Comparison of ENCODE assay signal across 8 cellular contexts in the genomic region with DNA sequence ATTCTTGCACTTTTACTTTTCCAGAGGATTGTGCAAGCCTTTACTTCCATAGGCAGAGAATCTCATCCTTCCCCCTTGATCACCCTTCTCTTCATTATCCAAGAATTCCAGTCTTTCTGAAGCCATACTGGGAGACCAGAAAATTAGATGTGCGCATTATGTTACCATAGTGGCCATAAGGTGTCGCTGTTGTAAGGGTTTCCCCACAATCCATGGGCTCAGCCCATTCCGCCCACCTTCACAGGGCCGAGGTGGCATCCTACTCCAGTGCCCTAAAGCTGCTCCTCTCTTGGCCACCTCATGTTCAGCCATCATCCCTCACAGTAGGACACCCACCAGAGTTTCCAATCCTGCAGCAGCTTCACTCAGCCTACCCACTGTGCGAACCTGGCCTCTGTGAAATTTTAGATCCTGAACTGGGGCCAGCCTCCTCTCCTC. TPM values are rescaled to one million over a fixed set of nuclear protein-coding genes. Genes with fewer than 3 reads are reported as not detected.
A peak's percentile ranks its signal among the peaks of the same experiment; 100 is the strongest.
DNase-seq lines count a peak whose midpoint lies in the region; ATAC-seq, FAIRE-seq and TF ChIP-seq lines count a peak whose summit lies in the region.

No MANE protein-coding gene starts in this region.

- H3K27ac ChIP-seq in GM23248, result no peak overlapping the region
- no peak overlapping the region for H3K27ac ChIP-seq in endothelial cell of umbilical vein (ENCODE audit: insufficient read depth, low read depth, low read length)

- peaks cover 39% of the 10 kb centered on the region for H3K4me1 ChIP-seq in GM23248 (ENCODE audit: insufficient read depth)
- H3K4me1 ChIP-seq in endothelial cell of umbilical vein (ENCODE audit: control insufficient read depth, extremely low read depth, insufficient read depth, low read length), result no peaks in the 10 kb centered on the region

- no peak overlapping the region for H3K9ac ChIP-seq in GM23248
- H3K9ac ChIP-seq in endothelial cell of umbilical vein (replicated peaks; ENCODE audit: extremely low read depth, insufficient read depth, low read length), result no peak overlapping the region

- H3K9me3 ChIP-seq in GM23248 (ENCODE audit: low read depth) (no peaks in the 10 kb centered on the region), endothelial cell of umbilical vein (replicated peaks; ENCODE audit: control insufficient read depth, insufficient read depth, low read length) (no peaks in the 10 kb centered on the region)

- no peaks in the 10 kb centered on the region for H3K27me3 ChIP-seq in GM23248 (replicated peaks; ENCODE audit: insufficient read depth)
- no peaks in the 10 kb centered on the region for H3K27me3 ChIP-seq in endothelial cell of umbilical vein (ENCODE audit: control insufficient read depth in 2 of 2, insufficient read depth in 2 of 2, low read length in 2 of 2)

- peaks cover 62% of the 10 kb centered on the region for H3K36me3 ChIP-seq in GM23248 (ENCODE audit: low read depth)
- peaks cover 21 to 55% of the 10 kb centered on the region in 2 experiments for H3K36me3 ChIP-seq in endothelial cell of umbilical vein (ENCODE audit: control insufficient read depth in 2 of 2, extremely low read depth in 1 of 2, insufficient read depth in 2 of 2, low read length in 2 of 2)

- H2AFZ ChIP-seq in GM23248 (no peak overlapping the region), endothelial cell of umbilical vein (ENCODE audit: low read depth, low read length) (no peak overlapping the region)

- in situ Hi-C loops in GM23248 (cut with MboI), result loop anchor here (5.0 kb wide), 1 partner anchor 277 kb away; no protein-coding TSS in a partner anchor

- peaks cover 65% of the 10 kb centered on the region for H3F3A ChIP-seq in GM23248 (ENCODE audit: insufficient read depth)

- H3K36me3 Mint-ChIP-seq in CD14-positive monocyte, result peaks cover 53 to 74% of the 10 kb centered on the region in 2 donors
- peaks cover 7% of the 10 kb centered on the region for H3K36me3 Mint-ChIP-seq in natural killer cell

- H3K4me3 ChIP-seq in GM23248, result no peak overlapping the region
- no peak overlapping the region for H3K4me3 ChIP-seq in endothelial cell of umbilical vein (replicated peaks in 1 of 3; ENCODE audit: insufficient read depth in 1 of 3, low read depth in 1 of 3, low read length in 3 of 3)

- H3K4me1 Mint-ChIP-seq in CD14-positive monocyte (peaks cover 63% of the 10 kb centered on the region), natural killer cell (peaks cover 31 to 44% of the 10 kb centered on the region in 2 donors)

- peak; percentile 66 for FAIRE-seq in endothelial cell of umbilical vein (lab: Jason Lieb, UNC)

- CTCF ChIA-PET in endothelial cell of umbilical vein (lab: Charles Lee), result interaction anchor here (0.9 to 7.4 kb wide), 8 partner anchors 10 to 274 kb away, joined by 3 to 109 read pairs (median 10); no protein-coding TSS in a partner anchor

- intact Hi-C loops in CD14-positive monocyte (cut with micrococcal nuclease), result loop anchor here (2.0 to 5.0 kb wide), 5 partner anchors 92 to 272 kb away; no protein-coding TSS in a partner anchor
- intact Hi-C loops in endothelial cell of umbilical vein (cut with micrococcal nuclease), result loop anchor here (1.0 kb wide), 3 partner anchors 69 to 274 kb away; no protein-coding TSS in a partner anchor
- intact Hi-C loops in natural killer cell (cut with micrococcal nuclease), result no loop called here

- no peak for TF ChIP-seq POLR2A in endothelial cell of umbilical vein (IDR thresholded peaks at IDR 0.05; ENCODE audit: low read depth, low read length)

- H3K79me2 ChIP-seq in GM23248 (ENCODE audit: insufficient read depth) (peaks cover 81% of the 10 kb centered on the region), endothelial cell of umbilical vein (ENCODE audit: control insufficient read depth, insufficient read depth, low read length) (peaks cover 8% of the 10 kb centered on the region)

- H3K9me3 Mint-ChIP-seq in CD14-positive monocyte, result no peaks in the 10 kb centered on the region
- no peaks in the 10 kb centered on the region for H3K9me3 Mint-ChIP-seq in natural killer cell

- H4K20me1 ChIP-seq in GM23248 (ENCODE audit: insufficient read depth) (no peaks in the 10 kb centered on the region; the same call in 1 of the 2 replicates), endothelial cell of umbilical vein (replicated peaks; ENCODE audit: control insufficient read depth, extremely low read depth, insufficient read depth, low read length) (no peaks in the 10 kb centered on the region)

- H3K27ac Mint-ChIP-seq in CD14-positive monocyte (peak overlapping the region; percentile 70 to 90 (median 79)), natural killer cell (peak overlapping the region; percentile 50 to 60)

- H3K9me1 ChIP-seq in endothelial cell of umbilical vein (replicated peaks; ENCODE audit: control insufficient read depth, extremely low read depth, insufficient read depth, low read length), result no peaks in the 10 kb centered on the region

- WGBS in GM23248 (ENCODE audit: low coverage in 1 of 2, low lambda C conversion rate in 2 of 2, missing lambda C conversion rate in 2 of 2), 2 experiments, result 47 to 59% methylated on average over 5 of the region's 5 CpGs

- H3K9me2 ChIP-seq in GM23248 (ENCODE audit: insufficient read depth), result no peaks in the 10 kb centered on the region

- BruUV-seq in endothelial cell of umbilical vein (replicated peaks; lab: Mats Ljungman, UMichigan), result no TSS peak

- H3K27me3 Mint-ChIP-seq in CD14-positive monocyte (ENCODE audit: low read depth in 3 of 3) (no peaks in the 10 kb centered on the region), natural killer cell (ENCODE audit: low read depth in 2 of 2) (no peaks in the 10 kb centered on the region)

- H3K4me3 Mint-ChIP-seq in CD14-positive monocyte, result no peak overlapping the region
- H3K4me3 Mint-ChIP-seq in natural killer cell, result no peak overlapping the region

- peak in 2 of 3 donors; percentile 48 to 59 for ATAC-seq in natural killer cell

- POLR2A ChIA-PET in endothelial cell of umbilical vein (lab: Charles Lee), result no interaction called here

- H3K4me2 ChIP-seq in GM23248 (ENCODE audit: unreplicated experiment) (no peak overlapping the region), endothelial cell of umbilical vein (ENCODE audit: insufficient read depth, low read length) (no peak overlapping the region)

- peak; percentile 88 for TF ChIP-seq CTCF in CD14-positive monocyte (IDR thresholded peaks at IDR 0.05)
- TF ChIP-seq CTCF in endothelial cell of umbilical vein (IDR thresholded peaks at IDR 0.05; ENCODE audit: extremely low read depth in 1 of 2, insufficient read depth in 1 of 2, low read depth in 1 of 2, low read length in 2 of 2), result peak; percentile 61 to 65
- TF ChIP-seq CTCF in natural killer cell (IDR thresholded peaks at IDR 0.05), result peak; percentile 41

- DNase-seq in CD14-positive monocyte (ENCODE audit: low spot score) (no peak), GM23248 (peak; percentile 69), SK-N-DZ (ENCODE audit: low spot score) (peak; percentile 49), endothelial cell of umbilical vein (ENCODE audit: low read depth, low spot score) (peak; percentile 52), natural killer cell (no peak), HPDE6-E6E7 (ENCODE audit: extremely low spot score) (no peak), T1000 (lab: John Stamatoyannopoulos, UW) (no peak)
- no peak for DNase-seq in activated CD4-positive, CD25-positive, alpha-beta regulatory T cell (lab: John Stamatoyannopoulos, UW)

- dilution Hi-C loops in endothelial cell of umbilical vein (cut with MboI; ENCODE audit: extremely low pct_ligation_motif_present, low sequenced_read_pairs), result no loop called here

TF ChIP-seq in endothelial cell of umbilical vein, 7 proteins besides CTCF, POLR2A, EP300 and RAD21 (continues in another document):
- TF ChIP-seq, protein P1, sequence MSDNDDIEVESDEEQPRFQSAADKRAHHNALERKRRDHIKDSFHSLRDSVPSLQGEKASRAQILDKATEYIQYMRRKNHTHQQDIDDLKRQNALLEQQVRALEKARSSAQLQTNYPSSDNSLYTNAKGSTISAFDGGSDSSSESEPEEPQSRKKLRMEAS (IDR thresholded peaks at IDR 0.05; ENCODE audit: insufficient read depth, insufficient read length), result no peak
- TF ChIP-seq POLR2AphosphoS5 (IDR thresholded peaks at IDR 0.05; ENCODE audit: insufficient read depth, low read depth, low read length) (no peak), MYC (IDR thresholded peaks at IDR 0.05; ENCODE audit: low read depth, low read length) (no peak), EZH2 (IDR thresholded peaks at IDR 0.05; ENCODE audit: borderline replicate concordance, low read depth, low read length, severe bottlenecking) (no peak)

RNA-seq across cellular contexts. Expression of gene CTSH, which starts 35.0 kb away (rescaled TPM):
- polyA plus RNA-seq in CD14-positive monocyte, result 100 to 1,000 TPM; 756 to 884 TPM
- total RNA-seq in GM23248 (2014; rRNA removed; shearing (Covaris generic)), result 1.3 and 5.2 TPM in 2 replicates
- polyA plus RNA-seq in GM23248 (2016; fragmentation: Nextera tagmentation; extraction: Ambion mirVana), result 1.7 and 2.5 TPM in 2 replicates
- polyA plus RNA-seq in SK-N-DZ (2014; cell fraction: cytosol; rRNA removed), result 19.3 and 36.2 TPM in 2 replicates
- polyA plus RNA-seq in SK-N-DZ (2014; cell fraction: nucleus; rRNA removed), result 19.5 and 40.3 TPM in 2 replicates
- 1.8 and 7.0 TPM in 2 replicates for total RNA-seq in endothelial cell of umbilical vein
- polyA plus RNA-seq in endothelial cell of umbilical vein, result 7.4 and 9.0 TPM in 2 replicates
- polyA plus RNA-seq in endothelial cell of umbilical vein (2011; cell fraction: cytosol; rRNA removed), result 8.3 and 9.6 TPM in 2 replicates
- 6.2 and 9.4 TPM in 2 replicates for polyA plus RNA-seq in endothelial cell of umbilical vein (2011; cell fraction: nucleus; rRNA removed)
- 19.7 and 31.0 TPM in 2 replicates for polyA plus RNA-seq in endothelial cell of umbilical vein (2012)
- 10.0 and 13.9 TPM in 2 replicates for polyA minus RNA-seq in endothelial cell of umbilical vein
- not detected for polyA minus RNA-seq in endothelial cell of umbilical vein (2011; cell fraction: cytosol; rRNA and poly(A)+ RNA removed)
- 2.4 and 2.6 TPM in 2 replicates for polyA minus RNA-seq in endothelial cell of umbilical vein (2011; cell fraction: nucleus; rRNA and poly(A)+ RNA removed)
- 10 to 100 TPM in 1 of 3 donors, 1 to 10 TPM in 2; 8.8 to 18.1 (median 9.7) TPM for total RNA-seq in natural killer cell

RNA-seq across cellular contexts. Expression of gene MORF4L1, which starts 37.1 kb away (rescaled TPM):
- polyA plus RNA-seq in CD14-positive monocyte (100 to 1,000 TPM; 224 to 242 TPM), GM23248 (2016; fragmentation: Nextera tagmentation; extraction: Ambion mirVana) (357 and 358 TPM in 2 replicates), endothelial cell of umbilical vein (135 and 164 TPM in 2 replicates)
- 302 and 388 TPM in 2 replicates for total RNA-seq in GM23248 (2014; rRNA removed; shearing (Covaris generic))
- polyA plus RNA-seq in SK-N-DZ (2014; cell fraction: cytosol; rRNA removed), result 199 and 214 TPM in 2 replicates
- polyA plus RNA-seq in SK-N-DZ (2014; cell fraction: nucleus; rRNA removed), result 124 and 182 TPM in 2 replicates
- total RNA-seq in endothelial cell of umbilical vein (404 and 417 TPM in 2 replicates), natural killer cell (100 to 1,000 TPM; 316 to 348 (median 329) TPM)
- 234 and 265 TPM in 2 replicates for polyA plus RNA-seq in endothelial cell of umbilical vein (2011; cell fraction: cytosol; rRNA removed)
- polyA plus RNA-seq in endothelial cell of umbilical vein (2011; cell fraction: nucleus; rRNA removed), result 123 and 153 TPM in 2 replicates
- polyA plus RNA-seq in endothelial cell of umbilical vein (2012), result 283 and 350 TPM in 2 replicates
- polyA minus RNA-seq in endothelial cell of umbilical vein, result 82.5 and 86.5 TPM in 2 replicates
- polyA minus RNA-seq in endothelial cell of umbilical vein (2011; cell fraction: cytosol; rRNA and poly(A)+ RNA removed), result 82.4 TPM
- polyA minus RNA-seq in endothelial cell of umbilical vein (2011; cell fraction: nucleus; rRNA and poly(A)+ RNA removed), result 108 and 150 TPM in 2 replicates

Comparison
In these comparisons a context has a peak if more than half of its experiments do, and no peak if none do; other contexts are left out.
1. DNase-seq: peak in GM23248 (single experiment), SK-N-DZ (single experiment) and endothelial cell of umbilical vein (single experiment); none in CD14-positive monocyte (single experiment), natural killer cell (single experiment), HPDE6-E6E7 (single experiment), activated CD4-positive, CD25-positive, alpha-beta regulatory T cell (0 of 4) and T1000 (single experiment).
2. Peak in every context shown above with its lines, with median percentiles within 50 percentile points of each other: CTCF ChIP-seq.